13 cellular contexts compared by ENCODE assay signal in genomic region chr20:56460459-56460858, GRCh38.
DNase-seq lines count a peak whose midpoint lies in the region; ATAC-seq lines count a peak whose summit lies in the region.
"Had no signal": no experiment of that assay in that cellular context is flagged by ENCODE, and none has a peak within 500 bp of the region (broad histone marks: within the 10 kb centered on the region; RNA-seq: fewer than 3 reads in every experiment).

No MANE protein-coding gene starts in this region.

- H3K4me1 Mint-ChIP-seq in T-helper 2 cell treated with Interferon-gamma antibody and Interleukin-4, amounts not matched to agents 5 μg/mL and 100 μg/mL, for 36 hours (ENCODE audit: low read depth) = peaks cover 47% of the 10 kb centered on the region
- H3K4me1 Mint-ChIP-seq in activated naive CD8-positive, alpha-beta T cell treated with anti-CD3 and anti-CD28 coated beads, Interleukin-2, amount 50 U/mL, for 24 hours = peaks cover 47% of the 10 kb centered on the region
- peaks cover 37% of the 10 kb centered on the region for H3K4me1 Mint-ChIP-seq in stimulated activated effector memory CD8-positive, alpha-beta T cell treated with anti-CD3 and anti-CD28 coated beads, Interleukin-12 subunit alpha, Interleukin-12 subunit beta, amount 100 ng/mL, for 72 hours

- H3K4me3 Mint-ChIP-seq in T-helper 2 cell treated with Interferon-gamma antibody and Interleukin-4, amounts not matched to agents 5 μg/mL and 100 μg/mL, for 36 hours = peak overlapping the region; percentile 33
- no peak overlapping the region for H3K4me3 Mint-ChIP-seq in activated naive CD8-positive, alpha-beta T cell treated with anti-CD3 and anti-CD28 coated beads, Interleukin-2, amount 50 U/mL, for 24 hours
- no peak overlapping the region for H3K4me3 Mint-ChIP-seq in stimulated activated effector memory CD8-positive, alpha-beta T cell treated with anti-CD3 and anti-CD28 coated beads, Interleukin-12 subunit alpha, Interleukin-12 subunit beta, amount 100 ng/mL, for 72 hours

- peak overlapping the region; percentile 73 for H3K27ac Mint-ChIP-seq in T-helper 2 cell treated with Interferon-gamma antibody and Interleukin-4, amounts not matched to agents 5 μg/mL and 100 μg/mL, for 36 hours
- peak overlapping the region; percentile 69 for H3K27ac Mint-ChIP-seq in activated naive CD8-positive, alpha-beta T cell treated with anti-CD3 and anti-CD28 coated beads, Interleukin-2, amount 50 U/mL, for 24 hours
- H3K27ac Mint-ChIP-seq in stimulated activated effector memory CD8-positive, alpha-beta T cell treated with anti-CD3 and anti-CD28 coated beads, Interleukin-12 subunit alpha, Interleukin-12 subunit beta, amount 100 ng/mL, for 72 hours = peak overlapping the region; percentile 85

- no peaks in the 10 kb centered on the region for H3K27me3 Mint-ChIP-seq in T-helper 2 cell treated with Interferon-gamma antibody and Interleukin-4, amounts not matched to agents 5 μg/mL and 100 μg/mL, for 36 hours (ENCODE audit: low read depth)
- H3K27me3 Mint-ChIP-seq in activated naive CD8-positive, alpha-beta T cell treated with anti-CD3 and anti-CD28 coated beads, Interleukin-2, amount 50 U/mL, for 24 hours = no peaks in the 10 kb centered on the region

- peak; percentile 33 for DNase-seq in activated CD8-positive, alpha-beta memory T cell treated with anti-CD3 and anti-CD28 coated beads, Interleukin-2, amount 50 U/mL, for 1 hour (ENCODE audit: extremely low read depth)
- no peak for DNase-seq in activated CD8-positive, alpha-beta memory T cell treated with anti-CD3 and anti-CD28 coated beads for 24 hours
- DNase-seq in T-helper 2 cell treated with Interferon-gamma antibody and Interleukin-4, amounts not matched to agents 5 μg/mL and 100 μg/mL, for 36 hours (ENCODE audit: low spot score) = peak; percentile 14
- DNase-seq in activated naive CD8-positive, alpha-beta T cell treated with anti-CD3 and anti-CD28 coated beads, Interleukin-2, amount 50 U/mL, for 24 hours = no peak
- no peak for DNase-seq in stimulated activated effector memory CD8-positive, alpha-beta T cell treated with anti-CD3 and anti-CD28 coated beads, Interleukin-12 subunit alpha, Interleukin-12 subunit beta, amount 100 ng/mL, for 72 hours (ENCODE audit: low spot score in 2 of 2)
- no peak for DNase-seq in cortex of kidney (lab: John Stamatoyannopoulos, UW)
- DNase-seq in RKO (ENCODE audit: low spot score) = no peak
- DNase-seq: DMS 273 treated with DMSO at 0.1 percent for 48 hours, GM23248, mesenchymal stem cell, occipital lobe had no signal

- peaks cover 20% of the 10 kb centered on the region for H3K36me3 Mint-ChIP-seq in T-helper 2 cell treated with Interferon-gamma antibody and Interleukin-4, amounts not matched to agents 5 μg/mL and 100 μg/mL, for 36 hours (ENCODE audit: low read depth)
- H3K36me3 Mint-ChIP-seq in activated naive CD8-positive, alpha-beta T cell treated with anti-CD3 and anti-CD28 coated beads, Interleukin-2, amount 50 U/mL, for 24 hours (ENCODE audit: low read depth) = peaks cover 3% of the 10 kb centered on the region
- peaks cover 22% of the 10 kb centered on the region for H3K36me3 Mint-ChIP-seq in stimulated activated effector memory CD8-positive, alpha-beta T cell treated with anti-CD3 and anti-CD28 coated beads, Interleukin-12 subunit alpha, Interleukin-12 subunit beta, amount 100 ng/mL, for 72 hours

- H3K9me3 Mint-ChIP-seq in T-helper 2 cell treated with Interferon-gamma antibody and Interleukin-4, amounts not matched to agents 5 μg/mL and 100 μg/mL, for 36 hours = no peaks in the 10 kb centered on the region
- H3K9me3 Mint-ChIP-seq in activated naive CD8-positive, alpha-beta T cell treated with anti-CD3 and anti-CD28 coated beads, Interleukin-2, amount 50 U/mL, for 24 hours = no peaks in the 10 kb centered on the region
- no peaks in the 10 kb centered on the region for H3K9me3 Mint-ChIP-seq in stimulated activated effector memory CD8-positive, alpha-beta T cell treated with anti-CD3 and anti-CD28 coated beads, Interleukin-12 subunit alpha, Interleukin-12 subunit beta, amount 100 ng/mL, for 72 hours

- ATAC-seq in activated naive CD8-positive, alpha-beta T cell treated with anti-CD3 and anti-CD28 coated beads, Interleukin-2, amount 50 U/mL, for 24 hours = peak; percentile 59
- ATAC-seq in stimulated activated effector memory CD8-positive, alpha-beta T cell treated with anti-CD3 and anti-CD28 coated beads, Interleukin-12 subunit alpha, Interleukin-12 subunit beta, amount 100 ng/mL, for 72 hours = peak; percentile 91
- no peak for ATAC-seq in HG02798 (IDR thresholded peaks at IDR 0.05; ENCODE audit: poor library complexity, unreplicated experiment)
- ATAC-seq: Right ventricle myocardium inferior had no signal

Comparison
In these comparisons a context has a peak if more than half of its experiments do, and no peak if none do; other contexts are left out.
1. DNase-seq: peak in activated CD8-positive, alpha-beta memory T cell treated with anti-CD3 and anti-CD28 coated beads, Interleukin-2, amount 50 U/mL, for 1 hour (single experiment) and T-helper 2 cell treated with Interferon-gamma antibody and Interleukin-4, amounts not matched to agents 5 μg/mL and 100 μg/mL, for 36 hours (single experiment); none in activated CD8-positive, alpha-beta memory T cell treated with anti-CD3 and anti-CD28 coated beads for 24 hours (single experiment), activated naive CD8-positive, alpha-beta T cell treated with anti-CD3 and anti-CD28 coated beads, Interleukin-2, amount 50 U/mL, for 24 hours (single experiment), stimulated activated effector memory CD8-positive, alpha-beta T cell treated with anti-CD3 and anti-CD28 coated beads, Interleukin-12 subunit alpha, Interleukin-12 subunit beta, amount 100 ng/mL, for 72 hours (0 of 2), cortex of kidney (single experiment) and RKO (single experiment).
2. Peak in every context shown above with its lines, with median percentiles within 50 percentile points of each other: H3K27ac Mint-ChIP-seq.